ENCODE assay signal across 8 cellular contexts in genomic region chr13:30408319-30409101, GRCh38. TPM values are rescaled to one million over a fixed set of nuclear protein-coding genes. Genes with fewer than 3 reads are reported as not detected.
DNase-seq lines count a peak whose midpoint lies in the region; ATAC-seq and TF ChIP-seq lines count a peak whose summit lies in the region.

No MANE protein-coding gene starts in this region.

- peaks cover 5% of the 10 kb centered on the region for H3K4me1 ChIP-seq in KMS-11 (ENCODE audit: low read depth, poor library complexity, severe bottlenecking)
- H3K4me1 ChIP-seq in breast epithelium, result peaks cover 0 to 7% of the 10 kb centered on the region in 2 donors

- H3K27me3 ChIP-seq in KMS-11 (ENCODE audit: insufficient read depth, low read depth) (no peaks in the 10 kb centered on the region), breast epithelium (no peaks in the 10 kb centered on the region)

- H3K36me3 ChIP-seq in KMS-11 (ENCODE audit: insufficient read depth), result no peaks in the 10 kb centered on the region
- H3K36me3 ChIP-seq in breast epithelium, result no peaks in the 10 kb centered on the region

- H4K20me1 ChIP-seq in KMS-11 (ENCODE audit: insufficient read depth), result no peaks in the 10 kb centered on the region

- DNase-seq in DMS53 (lab: John Stamatoyannopoulos, UW) (peak; percentile 98), breast epithelium (ENCODE audit: low spot score in 2 of 2) (peak; percentile 95 to 96), iPS-NIHi11 (ENCODE audit: low spot score) (peak; percentile 96), NCI-H1105 (lab: John Stamatoyannopoulos, UW) (no peak)

- peak; percentile 57 for TF ChIP-seq CTCF in KMS-11 (conservative IDR thresholded peaks at IDR 0.05; ENCODE audit: low read depth, low read length)
- peak; percentile 83 for TF ChIP-seq CTCF in VCaP (conservative IDR thresholded peaks at IDR 0.05)
- peak; percentile 70 to 80 (median 77) for TF ChIP-seq CTCF in breast epithelium (IDR thresholded peaks at IDR 0.05)

- no peaks in the 10 kb centered on the region for H3K9me3 ChIP-seq in breast epithelium

- intact Hi-C loops in breast epithelium (cut with DNase I; ENCODE audit: low total_unique reads), result no loop called here

- H3K4me3 ChIP-seq in KMS-11 (IDR thresholded peaks at IDR 0.05; ENCODE audit: insufficient read depth, low read depth, low read length) (no peak overlapping the region), breast epithelium (peak overlapping the region; percentile 33 to 61 (median 45)), skin epidermis (peak overlapping the region; percentile 4 to 38 (median 24))

- peak; percentile 79 for ATAC-seq in GM21576 (IDR thresholded peaks at IDR 0.05; ENCODE audit: unreplicated experiment)

- H3K9ac ChIP-seq in KMS-11, result no peak overlapping the region

- peak overlapping the region; percentile 94 for H2AFZ ChIP-seq in KMS-11 (ENCODE audit: low read depth)

- peak overlapping the region; percentile 21; the same call in 1 of the 2 replicates for H3K4me2 ChIP-seq in KMS-11

- H3K27ac ChIP-seq in KMS-11, result no peak overlapping the region
- H3K27ac ChIP-seq in VCaP, result peak overlapping the region; percentile 47; the same call in 1 of the 2 replicates
- peak overlapping the region; percentile 92 to 94 for H3K27ac ChIP-seq in breast epithelium
- H3K27ac ChIP-seq in skin epidermis, result peak overlapping the region in 20 of 21 experiments; percentile 61 to 94 (median 82)

- TF ChIP-seq POLR2A in breast epithelium (IDR thresholded peaks at IDR 0.05), result no peak

- H3K79me2 ChIP-seq in KMS-11 (ENCODE audit: insufficient read depth, low read depth), result no peaks in the 10 kb centered on the region

RNA-seq across cellular contexts. Expression of gene UBE2L5, which starts 13.8 kb away (rescaled TPM):
- total RNA-seq in breast epithelium, result 1 to 10 TPM in 1 of 3 donors, under 1 TPM in 1, not detected in 1; 0.98 to 1.3 TPM

RNA-seq across cellular contexts. Expression of gene HMGB1, which starts 57.2 kb away (rescaled TPM):
- total RNA-seq in breast epithelium, result 100 to 1,000 TPM; 185 to 269 (median 262) TPM
